In genomic region chr3:114223146-114223545, GRCh38 we compare ENCODE assay signal across 9 cellular contexts. TPM values are rescaled to one million over a fixed set of nuclear protein-coding genes. Genes with fewer than 3 reads are reported as not detected.
DNase-seq lines count a peak whose midpoint lies in the region; ATAC-seq and TF ChIP-seq lines count a peak whose summit lies in the region.
"Had no signal": no experiment of that assay in that cellular context is flagged by ENCODE, and none has a peak within 500 bp of the region (broad histone marks: within the 10 kb centered on the region; RNA-seq: fewer than 3 reads in every experiment).

No MANE protein-coding gene starts in this region.

- DNase-seq in memory B cell (ENCODE audit: low spot score in 2 of 2) = no peak
- no peak for DNase-seq in left ventricle myocardium inferior
- no peak for DNase-seq in WTC11 (ENCODE audit: low spot score)
- no peak for DNase-seq in HEK293T (ENCODE audit: extremely low spot score)
- no peak for DNase-seq in NCI-H2081 (lab: John Stamatoyannopoulos, UW)
- DNase-seq: sigmoid colon had no signal

- H3K4me1 Mint-ChIP-seq in memory B cell (peaks cover 55% of the 10 kb centered on the region), WTC11 (peaks cover 9% of the 10 kb centered on the region)

- H3K27ac ChIP-seq in left ventricle myocardium inferior (replicated peaks) = no peak overlapping the region
- H3K27ac ChIP-seq: sigmoid colon had no signal

- no peaks in the 10 kb centered on the region for H3K4me1 ChIP-seq in left ventricle myocardium inferior
- H3K4me1 ChIP-seq: sigmoid colon had no signal

- intact Hi-C loops in left ventricle myocardium inferior (cut with micrococcal nuclease) = no loop called here

- ATAC-seq in GM18868 (IDR thresholded peaks at IDR 0.05; ENCODE audit: unreplicated experiment) (peak; percentile 88), GM21737 (IDR thresholded peaks at IDR 0.05; ENCODE audit: unreplicated experiment) (peak; percentile 72), HG03571 (IDR thresholded peaks at IDR 0.05; ENCODE audit: unreplicated experiment) (peak; percentile 92), memory B cell (ENCODE audit: low read depth) (peak; percentile 80), WTC11 (no peak)

- H3K36me3 Mint-ChIP-seq in memory B cell (peaks cover 12% of the 10 kb centered on the region), WTC11 (peaks cover 23% of the 10 kb centered on the region)

- H3K4me3 ChIP-seq in left ventricle myocardium inferior = no peak overlapping the region
- H3K4me3 ChIP-seq: sigmoid colon had no signal

- H3K9me3 ChIP-seq in left ventricle myocardium inferior (replicated peaks) = peaks cover 20% of the 10 kb centered on the region

- no peaks in the 10 kb centered on the region for H3K36me3 ChIP-seq in left ventricle myocardium inferior
- H3K36me3 ChIP-seq: sigmoid colon had no signal

- H3K4me3 Mint-ChIP-seq in memory B cell = no peak overlapping the region
- H3K4me3 Mint-ChIP-seq in WTC11 = no peak overlapping the region

- TF ChIP-seq CTCF in left ventricle myocardium inferior (IDR thresholded peaks at IDR 0.05; ENCODE audit: borderline replicate concordance) (no peak), WTC11 (IDR thresholded peaks at IDR 0.05) (no peak)

- POLR2A ChIA-PET in WTC11 (lab: Charles Lee) = no interaction called here
- POLR2A ChIA-PET in HEK293T (lab: Yijun Ruan, JAX) = no interaction called here

- CTCF ChIA-PET in WTC11 (lab: Charles Lee) = no interaction called here
- CTCF ChIA-PET in HEK293T (lab: Yijun Ruan, JAX) = no interaction called here

- no peaks in the 10 kb centered on the region for H3K27me3 Mint-ChIP-seq in memory B cell
- peaks cover 6% of the 10 kb centered on the region; the same call in 1 of the 2 replicates for H3K27me3 Mint-ChIP-seq in WTC11 (ENCODE audit: low read depth)

- H3K27ac Mint-ChIP-seq in memory B cell = peak overlapping the region; percentile 76
- no peak overlapping the region for H3K27ac Mint-ChIP-seq in WTC11

- H3K9me3 Mint-ChIP-seq in memory B cell (peaks cover 6% of the 10 kb centered on the region), WTC11 (peaks cover 28% of the 10 kb centered on the region)

- H3K27me3 ChIP-seq in left ventricle myocardium inferior (ENCODE audit: low read depth) = peaks cover 11% of the 10 kb centered on the region
- H3K27me3 ChIP-seq: sigmoid colon had no signal

TF ChIP-seq in WTC11, 78 proteins besides CTCF, POLR2A, EP300 and RAD21:
- TF ChIP-seq ESRRA (CRISPR knock-in tag; IDR thresholded peaks at IDR 0.05; ENCODE audit: borderline replicate concordance) (no peak), JAZF1 (CRISPR knock-in tag; IDR thresholded peaks at IDR 0.05) (no peak), ZNF138 (CRISPR knock-in tag; conservative IDR thresholded peaks at IDR 0.05) (no peak), ZNF232 (CRISPR knock-in tag; IDR thresholded peaks at IDR 0.05) (no peak), IRF2 (CRISPR knock-in tag; IDR thresholded peaks at IDR 0.05; ENCODE audit: borderline replicate concordance, low read depth) (no peak), FOXK1 (CRISPR knock-in tag; IDR thresholded peaks at IDR 0.05) (no peak), E2F4 (CRISPR knock-in tag; IDR thresholded peaks at IDR 0.05; ENCODE audit: borderline replicate concordance, low read depth) (no peak)
TF ChIP-seq in WTC11: peak in this region for 0.

TF ChIP-seq in HEK293T, 16 proteins besides CTCF, POLR2A, EP300 and RAD21:
- no peak for TF ChIP-seq PKNOX1 (IDR thresholded peaks at IDR 0.05)
- no peak for TF ChIP-seq FOXA1 (IDR thresholded peaks at IDR 0.05)
- no peak for TF ChIP-seq LEF1 (IDR thresholded peaks at IDR 0.05; ENCODE audit: borderline replicate concordance)
- no peak for TF ChIP-seq ZNF384 (IDR thresholded peaks at IDR 0.05)
- TF ChIP-seq SUZ12 (IDR thresholded peaks at IDR 0.05) = no peak
- no peak for TF ChIP-seq FOXM1 (IDR thresholded peaks at IDR 0.05; ENCODE audit: borderline replicate concordance)
- TF ChIP-seq CTBP1 (IDR thresholded peaks at IDR 0.05; ENCODE audit: borderline replicate concordance) = no peak
- TF ChIP-seq NFRKB (IDR thresholded peaks at IDR 0.05) = no peak
TF ChIP-seq in HEK293T: peak in this region for 0.

RNA-seq across cellular contexts. Expression of gene ZNF80, which starts 14.2 kb away (rescaled TPM):
- total RNA-seq in left ventricle myocardium inferior (not detected), WTC11 (2021) (not detected in 3 replicates)
- total RNA-seq: sigmoid colon had no signal

RNA-seq across cellular contexts. Expression of gene DRD3, which starts 44.3 kb away (rescaled TPM):
- total RNA-seq in left ventricle myocardium inferior (not detected), WTC11 (2021) (0.11 to 0.27 TPM (median 0.17 TPM) in 3 replicates)
- total RNA-seq: sigmoid colon had no signal
